Comparison of ENCODE assay signal across 26 cellular contexts in genomic region chr17:54864070-54864469, GRCh38. TPM values are rescaled to one million over a fixed set of nuclear protein-coding genes. Genes with fewer than 3 reads are reported as not detected.
"Had no signal": no experiment of that assay in that cellular context is flagged by ENCODE, and none has a peak within 500 bp of the region (broad histone marks: within the 10 kb centered on the region; RNA-seq: fewer than 3 reads in every experiment).

No MANE protein-coding gene starts in this region.

- H3K27ac Mint-ChIP-seq: immature natural killer cell; naive thymus-derived CD4-positive, alpha-beta T cell; nephron; progenitor cell of endocrine pancreas; stimulated activated effector memory CD8-positive, alpha-beta T cell treated with anti-CD3 and anti-CD28 coated beads, Interleukin-12 subunit alpha, Interleukin-12 subunit beta, amount 100 ng/mL, for 72 hours; type B pancreatic cell had no signal

- DNase-seq: dermis blood vessel endothelial cell; effector memory CD4-positive, alpha-beta T cell; esophagus squamous epithelium; foreskin melanocyte; glutamatergic neuron; hypothalamus; immature natural killer cell; islet precursor cell; kidney glomerular epithelial cell; mesenchymal stem cell; midbrain; naive thymus-derived CD4-positive, alpha-beta T cell; pancreas; sigmoid colon; stimulated activated CD4-positive, alpha-beta T cell treated with anti-CD3 and anti-CD28 coated beads, Interleukin-2, amount 100 ng/mL, for 24 hours; stimulated activated CD4-positive, alpha-beta T cell treated with anti-CD3 and anti-CD28 coated beads, Interleukin-4, amount 100 ng/mL, for 24 hours; stimulated activated naive CD4-positive, alpha-beta T cell treated with Interleukin-2 at 50 U/mL for 16 hours; testis; tibial artery had no signal

- ATAC-seq: naive thymus-derived CD4-positive, alpha-beta T cell; stimulated activated effector memory CD8-positive, alpha-beta T cell treated with anti-CD3 and anti-CD28 coated beads, Interleukin-12 subunit alpha, Interleukin-12 subunit beta, amount 100 ng/mL, for 72 hours had no signal

- H3K4me1 ChIP-seq: esophagus squamous epithelium, right atrium auricular region, sigmoid colon, testis, tibial artery had no signal

- FAIRE-seq: endothelial cell of umbilical vein, pancreas had no signal

- H3K9me3 ChIP-seq: esophagus squamous epithelium, pancreas, right atrium auricular region, sigmoid colon, testis, tibial artery had no signal

- H3K36me3 ChIP-seq: esophagus squamous epithelium, pancreas, right atrium auricular region, sigmoid colon, tibial artery had no signal

- H3K4me3 Mint-ChIP-seq: immature natural killer cell; naive thymus-derived CD4-positive, alpha-beta T cell; nephron; stimulated activated effector memory CD8-positive, alpha-beta T cell treated with anti-CD3 and anti-CD28 coated beads, Interleukin-12 subunit alpha, Interleukin-12 subunit beta, amount 100 ng/mL, for 72 hours; type B pancreatic cell had no signal

- H3K27me3 ChIP-seq: esophagus squamous epithelium, pancreas, right atrium auricular region, sigmoid colon, testis, tibial artery had no signal

- H3K4me3 ChIP-seq: coronary artery, esophagus squamous epithelium, pancreas, right atrium auricular region, sigmoid colon, testis, tibial artery had no signal

- H3K9me3 Mint-ChIP-seq: nephron; stimulated activated effector memory CD8-positive, alpha-beta T cell treated with anti-CD3 and anti-CD28 coated beads, Interleukin-12 subunit alpha, Interleukin-12 subunit beta, amount 100 ng/mL, for 72 hours; type B pancreatic cell had no signal

- H3K36me3 Mint-ChIP-seq: immature natural killer cell; naive thymus-derived CD4-positive, alpha-beta T cell; stimulated activated effector memory CD8-positive, alpha-beta T cell treated with anti-CD3 and anti-CD28 coated beads, Interleukin-12 subunit alpha, Interleukin-12 subunit beta, amount 100 ng/mL, for 72 hours; type B pancreatic cell had no signal

- H3K27ac ChIP-seq: coronary artery, esophagus squamous epithelium, pancreas, right atrium auricular region, sigmoid colon, testis, tibial artery had no signal

- H3K27me3 Mint-ChIP-seq: progenitor cell of endocrine pancreas had no signal

- H3K4me1 Mint-ChIP-seq: immature natural killer cell; naive thymus-derived CD4-positive, alpha-beta T cell; stimulated activated effector memory CD8-positive, alpha-beta T cell treated with anti-CD3 and anti-CD28 coated beads, Interleukin-12 subunit alpha, Interleukin-12 subunit beta, amount 100 ng/mL, for 72 hours had no signal

RNA-seq across cellular contexts. Expression of gene TOM1L1, which starts 36.6 kb away (rescaled TPM):
- polyA plus RNA-seq: immature natural killer cell; naive thymus-derived CD4-positive, alpha-beta T cell had no signal
